In the genomic region with DNA sequence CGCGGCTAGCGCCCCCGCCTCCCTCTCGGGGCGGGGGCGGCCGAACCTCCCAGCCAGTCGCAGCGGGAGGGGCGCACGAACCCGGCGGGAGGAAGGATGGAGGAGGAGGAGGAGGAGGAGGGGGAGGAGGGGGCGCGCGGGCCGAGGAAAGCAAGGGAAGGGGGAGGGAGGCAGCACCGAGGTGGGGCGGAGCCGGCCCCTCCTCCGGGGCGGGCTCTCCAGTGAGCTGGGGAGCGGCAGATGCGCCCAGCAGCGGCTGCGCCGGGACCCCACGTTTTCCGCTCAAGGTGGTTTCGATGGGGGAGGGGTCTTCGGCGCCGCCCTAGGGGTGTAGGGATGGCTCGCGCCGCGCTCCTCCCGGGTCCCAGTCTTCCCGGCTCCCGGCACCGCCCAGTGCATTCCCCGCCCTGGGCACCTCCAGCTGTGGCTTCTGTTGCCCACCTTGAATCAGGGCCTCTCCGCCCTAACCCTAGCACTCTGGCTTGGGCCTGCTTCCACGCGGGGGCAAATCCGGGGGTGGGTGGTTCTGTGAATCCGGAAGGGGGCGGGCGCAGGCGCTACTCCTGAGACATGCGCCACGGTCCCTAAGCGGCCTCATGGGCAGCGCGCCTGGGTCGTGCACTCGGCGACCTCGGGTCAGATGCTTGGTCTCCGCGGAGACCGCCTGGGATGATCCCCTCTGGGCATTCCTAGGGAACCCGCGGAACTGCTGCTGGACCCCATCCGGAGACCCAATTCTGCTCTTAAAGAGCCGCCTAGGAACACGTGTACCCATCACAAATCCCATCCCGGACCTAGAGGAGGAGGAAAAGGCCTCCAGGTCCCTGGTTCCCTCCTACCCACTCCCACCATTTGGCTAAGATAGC, we compare ENCODE assay signal across 8 cellular contexts. TPM values are rescaled to one million over a fixed set of nuclear protein-coding genes. Genes with fewer than 3 reads are reported as not detected.
DNase-seq lines count a peak whose midpoint lies in the region; ATAC-seq and TF ChIP-seq lines count a peak whose summit lies in the region.

TSS of gene FBXO41 (minus strand) at position 183 of the 866 bp plus-strand sequence. CDS start 14,848 bp downstream, outside the sequence.

- peak within 1 kb of the TSS; percentile 75 to 78 for H3K4me3 ChIP-seq in mesenchymal stem cell (ENCODE audit: insufficient read depth in 1 of 2, low read depth in 1 of 2, low read length in 2 of 2)

- no peak within 1 kb of the TSS for H3K23ac ChIP-seq in mesenchymal stem cell (ENCODE audit: low read length in 2 of 2)

- H2BK120ac ChIP-seq in mesenchymal stem cell (ENCODE audit: low read depth, low read length), result peak within 1 kb of the TSS; percentile 8

- H3K9ac ChIP-seq in mesenchymal stem cell (ENCODE audit: low read length), result peak within 1 kb of the TSS; percentile 73

- DNase-seq in NCI-H1694 treated with DMSO at 0.1 percent for 48 hours (lab: John Stamatoyannopoulos, UW), result peak; percentile 27
- DNase-seq in NCI-H1694 (lab: John Stamatoyannopoulos, UW), result no peak
- DNase-seq in NCI-H146 treated with DMSO at 0.1 percent for 48 hours (lab: John Stamatoyannopoulos, UW; ENCODE audit: unreplicated experiment), result peak; percentile 55
- DNase-seq in activated CD4-positive, CD25-positive, alpha-beta regulatory T cell treated with anti-CD3 and anti-CD28 coated beads, Interleukin-2, amount 50 U/mL, for 16 hours (ENCODE audit: low read depth, low spot score), result peak; percentile 37
- no peak for DNase-seq in chondrocyte (ENCODE audit: low spot score)
- no peak for DNase-seq in mesenchymal stem cell
- DNase-seq in stimulated activated CD8-positive, alpha-beta memory T cell treated with anti-CD3 and anti-CD28 coated beads, Interleukin-2, amount 100 ng/mL, for 1 hour (ENCODE audit: low read depth in 2 of 2), result peak; percentile 38 to 46

- H3K27ac Mint-ChIP-seq in chondrocyte (ENCODE audit: unreplicated experiment), result no peak within 1 kb of the TSS

- H4K8ac ChIP-seq in mesenchymal stem cell (ENCODE audit: low read length), result no peak within 1 kb of the TSS

- 2% methylated on average over 41 of the region's 69 CpGs for WGBS in mesenchymal stem cell

- H3K27me3 Mint-ChIP-seq in chondrocyte (ENCODE audit: low read depth), result peaks cover 36% of the 10 kb centered on the region

- H3K36me3 ChIP-seq in mesenchymal stem cell (ENCODE audit: control insufficient read depth in 1 of 2, insufficient read depth in 2 of 2, low read depth in 1 of 2, low read length in 2 of 2), result no peaks in the 10 kb centered on the region

- no peak within 1 kb of the TSS for H3K27ac ChIP-seq in mesenchymal stem cell (ENCODE audit: low read length, poor library complexity, severe bottlenecking)

- H3K4me1 ChIP-seq in mesenchymal stem cell (ENCODE audit: control insufficient read depth, insufficient read depth, low read depth, low read length), result peaks cover 19% of the 10 kb centered on the region

- no peak within 1 kb of the TSS for H2BK12ac ChIP-seq in mesenchymal stem cell (ENCODE audit: low read length in 2 of 2)

- no peak within 1 kb of the TSS for H3K4ac ChIP-seq in mesenchymal stem cell (ENCODE audit: low read depth in 1 of 2, low read length in 2 of 2)

- peak within 1 kb of the TSS; percentile 25 for H4K91ac ChIP-seq in mesenchymal stem cell (ENCODE audit: low read length)

- H3K36me3 Mint-ChIP-seq in chondrocyte (ENCODE audit: low read depth), result no peaks in the 10 kb centered on the region

- H3K27me3 ChIP-seq in mesenchymal stem cell (ENCODE audit: control insufficient read depth in 1 of 2, insufficient read depth in 1 of 2, low read length in 2 of 2), result peaks cover 55 to 65% of the 10 kb centered on the region in 2 experiments

- no peak within 1 kb of the TSS for H2AK5ac ChIP-seq in mesenchymal stem cell (ENCODE audit: low read length, severe bottlenecking)

- H2BK15ac ChIP-seq in mesenchymal stem cell (ENCODE audit: low read depth, poor library complexity, severe bottlenecking), result no peak within 1 kb of the TSS

- H3K14ac ChIP-seq in mesenchymal stem cell (ENCODE audit: low read length in 2 of 2), result peak within 1 kb of the TSS in 1 of 2 experiments; percentile 22

- H3K4me2 ChIP-seq in mesenchymal stem cell (ENCODE audit: low read length, poor library complexity, severe bottlenecking), result peak within 1 kb of the TSS; percentile 91

- TF ChIP-seq CTCF in chondrocyte (IDR thresholded peaks at IDR 0.05), result no peak

- H3K18ac ChIP-seq in mesenchymal stem cell (ENCODE audit: low read depth in 1 of 2, low read length in 2 of 2), result peak within 1 kb of the TSS in 1 of 2 experiments; percentile 37

- H3K9me3 Mint-ChIP-seq in chondrocyte (ENCODE audit: low read depth), result no peaks in the 10 kb centered on the region

- peaks cover 4% of the 10 kb centered on the region for H3K4me1 Mint-ChIP-seq in chondrocyte (ENCODE audit: low read depth)

- H2AFZ ChIP-seq in mesenchymal stem cell (ENCODE audit: low read depth, low read length), result peak within 1 kb of the TSS; percentile 85

- H3K79me1 ChIP-seq in mesenchymal stem cell (replicated peaks; ENCODE audit: low read length, poor library complexity, severe bottlenecking), result peaks cover 2% of the 10 kb centered on the region

- H3K4me3 Mint-ChIP-seq in chondrocyte (ENCODE audit: unreplicated experiment), result peak within 1 kb of the TSS; percentile 65

- no peaks in the 10 kb centered on the region for H3K9me3 ChIP-seq in mesenchymal stem cell (ENCODE audit: control insufficient read depth, low read length)

- ATAC-seq in HG02623 (IDR thresholded peaks at IDR 0.05; ENCODE audit: unreplicated experiment), result peak; percentile 65

- no peak within 1 kb of the TSS for H2BK5ac ChIP-seq in mesenchymal stem cell (ENCODE audit: low read depth, low read length, poor library complexity, severe bottlenecking)

RNA-seq across cellular contexts. Expression of gene FBXO41, which starts in this region (rescaled TPM):
- 1.6 to 4.0 TPM (median 3.6 TPM) in 3 replicates for total RNA-seq in chondrocyte
- polyA plus RNA-seq in mesenchymal stem cell (2013, experiment 1 of 2), result 1.3 TPM
- 1.3 TPM for polyA plus RNA-seq in mesenchymal stem cell (2013, experiment 2 of 2)

Comparison
In these comparisons a context has a peak if more than half of its experiments do, and no peak if none do; other contexts are left out.
1. DNase-seq: peak in NCI-H1694 treated with DMSO at 0.1 percent for 48 hours (single experiment), NCI-H146 treated with DMSO at 0.1 percent for 48 hours (single experiment), activated CD4-positive, CD25-positive, alpha-beta regulatory T cell treated with anti-CD3 and anti-CD28 coated beads, Interleukin-2, amount 50 U/mL, for 16 hours (single experiment) and stimulated activated CD8-positive, alpha-beta memory T cell treated with anti-CD3 and anti-CD28 coated beads, Interleukin-2, amount 100 ng/mL, for 1 hour (2 of 2); none in NCI-H1694 (single experiment), chondrocyte (single experiment) and mesenchymal stem cell (single experiment).